In genomic region chr3:188283347-188283746, GRCh38 we compare ENCODE assay signal across 14 cellular contexts.
A peak's percentile ranks its signal among the peaks of the same experiment; 100 is the strongest.
DNase-seq lines count a peak whose midpoint lies in the region; ATAC-seq and TF ChIP-seq lines count a peak whose summit lies in the region.
"Had no signal": no experiment of that assay in that cellular context is flagged by ENCODE, and none has a peak within 500 bp of the region (broad histone marks: within the 10 kb centered on the region; RNA-seq: fewer than 3 reads in every experiment).

No MANE protein-coding gene starts in this region.

- H3K4me1 ChIP-seq in parathyroid adenoma, result peaks cover 5% of the 10 kb centered on the region

- H3K27ac ChIP-seq in C4-2B (peak overlapping the region; percentile 69), parathyroid adenoma (peak overlapping the region; percentile 0), substantia nigra (ENCODE audit: low read depth, low read length, poor library complexity, severe bottlenecking) (no peak overlapping the region)
- H3K27ac ChIP-seq: SK-N-MC had no signal

- H3K9me3 ChIP-seq in parathyroid adenoma (ENCODE audit: control insufficient read depth, low read length), result no peaks in the 10 kb centered on the region

- no peaks in the 10 kb centered on the region for H3K27me3 ChIP-seq in parathyroid adenoma (ENCODE audit: control insufficient read depth, insufficient read depth, low read length)

- no peak overlapping the region for H3K9ac ChIP-seq in parathyroid adenoma

- H3K36me3 ChIP-seq in parathyroid adenoma (ENCODE audit: control insufficient read depth, insufficient read depth, low read length), result no peaks in the 10 kb centered on the region

- TF ChIP-seq CTCF in C4-2B (conservative IDR thresholded peaks at IDR 0.05), result peak; percentile 66
- TF ChIP-seq CTCF in parathyroid adenoma (IDR thresholded peaks at IDR 0.05), result no peak

- H3K4me2 ChIP-seq in parathyroid adenoma (ENCODE audit: low read length), result no peak overlapping the region

- DNase-seq in NOMO-1 treated with DMSO at 0.1 percent for 48 hours (lab: John Stamatoyannopoulos, UW; ENCODE audit: unreplicated experiment), result peak; percentile 47
- peak; percentile 67 for DNase-seq in fibroblast of peridontal ligament (ENCODE audit: extremely low read depth)
- no peak for DNase-seq in substantia nigra (lab: John Stamatoyannopoulos, UW)
- DNase-seq: activated CD8-positive, alpha-beta memory T cell treated with anti-CD3 and anti-CD28 coated beads, Interleukin-2, amount 50 U/mL, for 4 hours; DND-41; effector memory CD4-positive, alpha-beta T cell; NCI-H2171 treated with DMSO at 0.1 percent for 48 hours had no signal

- H2AFZ ChIP-seq in parathyroid adenoma, result no peak overlapping the region

- no peak overlapping the region for H3K4me3 ChIP-seq in parathyroid adenoma (ENCODE audit: low read depth, low read length)
- H3K4me3 ChIP-seq: SK-N-MC had no signal

- ATAC-seq in HG03565 (IDR thresholded peaks at IDR 0.05; ENCODE audit: unreplicated experiment), result no peak
- ATAC-seq in GM21737 (IDR thresholded peaks at IDR 0.05; ENCODE audit: unreplicated experiment), result no peak
- no peak for ATAC-seq in GM21717 (IDR thresholded peaks at IDR 0.05; ENCODE audit: unreplicated experiment)
- ATAC-seq: HCT116 had no signal

- peaks cover 2% of the 10 kb centered on the region for H3K79me2 ChIP-seq in parathyroid adenoma

Comparison
In these comparisons a context has a peak if more than half of its experiments do, and no peak if none do; other contexts are left out.
1. DNase-seq: peak in NOMO-1 treated with DMSO at 0.1 percent for 48 hours (single experiment) and fibroblast of peridontal ligament (single experiment); none in substantia nigra (0 of 49).